Comparison of ENCODE assay signal across 26 cellular contexts in genomic region chr1:219689774-219690173, GRCh38.
"Had no signal": no experiment of that assay in that cellular context is flagged by ENCODE, and none has a peak within 500 bp of the region (broad histone marks: within the 10 kb centered on the region; RNA-seq: fewer than 3 reads in every experiment).

No MANE protein-coding gene starts in this region.

- FAIRE-seq: colon, islet of Langerhans, keratinocyte had no signal

- ATAC-seq: esophagus mucosa; gastrocnemius medialis; heart right ventricle; left cardiac atrium; left lung; left ventricle myocardium superior; lower lobe of right lung; naive thymus-derived CD4-positive, alpha-beta T cell had no signal

- H3K4me1 ChIP-seq: esophagus squamous epithelium, gastrocnemius medialis, left lung, lower lobe of right lung had no signal

- H3K4me3 Mint-ChIP-seq: naive thymus-derived CD4-positive, alpha-beta T cell had no signal

- DNase-seq: dermis blood vessel endothelial cell; dorsolateral prefrontal cortex; effector CD4-positive, alpha-beta T cell; effector memory CD4-positive, alpha-beta T cell; erythroblast; esophagus squamous epithelium; foreskin fibroblast; foreskin melanocyte; gastrocnemius medialis; glutamatergic neuron; head of caudate nucleus; heart right ventricle; hippocampal formation; left cardiac atrium; left lung; left ventricle myocardium superior; lower lobe of right lung; mesenchymal stem cell; midbrain; naive thymus-derived CD4-positive, alpha-beta T cell had no signal

- H3K4me3 ChIP-seq: coronary artery, dorsolateral prefrontal cortex, esophagus squamous epithelium, gastrocnemius medialis, heart right ventricle, left lung, lower lobe of right lung had no signal

- H3K9me3 ChIP-seq: esophagus squamous epithelium, gastrocnemius medialis, heart right ventricle, left lung, lower lobe of right lung had no signal

- H3K36me3 ChIP-seq: esophagus squamous epithelium, gastrocnemius medialis, heart right ventricle, left lung, lower lobe of right lung had no signal

- H3K27ac Mint-ChIP-seq: naive thymus-derived CD4-positive, alpha-beta T cell had no signal

- H3K27ac ChIP-seq: coronary artery, dorsolateral prefrontal cortex, epithelial cell of prostate, esophagus squamous epithelium, gastrocnemius medialis, heart right ventricle, left lung, lower lobe of right lung had no signal

- H3K4me1 Mint-ChIP-seq: naive thymus-derived CD4-positive, alpha-beta T cell had no signal

- H3K36me3 Mint-ChIP-seq: naive thymus-derived CD4-positive, alpha-beta T cell had no signal

- H3K27me3 ChIP-seq: dorsolateral prefrontal cortex, esophagus squamous epithelium, gastrocnemius medialis, heart right ventricle, left lung had no signal

- H3K27me3 Mint-ChIP-seq: naive thymus-derived CD4-positive, alpha-beta T cell had no signal
